Comparison of ENCODE assay signal across 18 cellular contexts in genomic region chr1:200887772-200888348, GRCh38. TPM values are rescaled to one million over a fixed set of nuclear protein-coding genes. Genes with fewer than 3 reads are reported as not detected.
DNase-seq lines count a peak whose midpoint lies in the region; ATAC-seq and TF ChIP-seq lines count a peak whose summit lies in the region.
"Had no signal": no experiment of that assay in that cellular context is flagged by ENCODE, and none has a peak within 500 bp of the region (broad histone marks: within the 10 kb centered on the region; RNA-seq: fewer than 3 reads in every experiment).

No MANE protein-coding gene starts in this region.

- peaks cover 38 to 45% of the 10 kb centered on the region in 2 experiments for H3K4me1 ChIP-seq in neutrophil (ENCODE audit: control insufficient read depth in 1 of 2, insufficient read depth in 1 of 2, low read depth in 1 of 2, low read length in 1 of 2)

- peak overlapping the region; percentile 65 for H3K27ac Mint-ChIP-seq in activated naive CD8-positive, alpha-beta T cell treated with anti-CD3 and anti-CD28 coated beads, Interleukin-2, amount 10 ng/mL, durations not matched to agents 7 days and 5 days
- H3K27ac Mint-ChIP-seq: activated T-helper 2 cell treated with anti-CD3 and anti-CD28 coated beads, Interferon-gamma antibody, Interleukin-2, Interleukin-4, amounts not matched to agents 10 μg/mL and 5 μg/mL and 100 μg/mL, durations not matched to agents 14 hours and 24 hours and 36 hours had no signal

- peak overlapping the region; percentile 59 for H3K4me3 Mint-ChIP-seq in activated naive CD8-positive, alpha-beta T cell treated with anti-CD3 and anti-CD28 coated beads, Interleukin-2, amount 10 ng/mL, durations not matched to agents 7 days and 5 days

- peak overlapping the region; percentile 19; the same call in 1 of the 2 replicates for H3K4me3 ChIP-seq in Jurkat, Clone E6-1 (ENCODE audit: low read length)
- H3K4me3 ChIP-seq in neutrophil (ENCODE audit: low read depth in 1 of 2, low read length in 1 of 2) = peak overlapping the region in 1 of 2 experiments; percentile 28
- H3K4me3 ChIP-seq: right atrium auricular region had no signal

- DNase-seq in SKM-1 treated with dmso at 0.1 percent for 144 hours (lab: John Stamatoyannopoulos, UW; ENCODE audit: unreplicated experiment) = peak; percentile 80
- no peak for DNase-seq in SKM-1 (lab: John Stamatoyannopoulos, UW; ENCODE audit: unreplicated experiment)
- no peak for DNase-seq in Jurkat, Clone E6-1 (ENCODE audit: low read depth, low spot score)
- DNase-seq in activated naive CD8-positive, alpha-beta T cell treated with anti-CD3 and anti-CD28 coated beads, Interleukin-2, amount 10 ng/mL, durations not matched to agents 7 days and 5 days = no peak
- DNase-seq in stimulated activated CD4-positive, alpha-beta T cell treated with anti-CD3 and anti-CD28 coated beads, Interleukin-15, amount 100 ng/mL, for 24 hours = no peak
- DNase-seq in GM10248 (ENCODE audit: extremely low spot score) = no peak
- DNase-seq: 8988T, cortex of kidney, heart right ventricle, kidney glomerular epithelial cell, NCI-H1105 had no signal

- H3K36me3 ChIP-seq in neutrophil = no peaks in the 10 kb centered on the region
- H3K36me3 ChIP-seq: heart right ventricle, right atrium auricular region had no signal

- no peaks in the 10 kb centered on the region for H3K9me3 ChIP-seq in neutrophil
- H3K9me3 ChIP-seq: heart right ventricle, right atrium auricular region had no signal

- H3K9me3 Mint-ChIP-seq in activated naive CD8-positive, alpha-beta T cell treated with anti-CD3 and anti-CD28 coated beads, Interleukin-2, amount 10 ng/mL, durations not matched to agents 7 days and 5 days = no peaks in the 10 kb centered on the region
- H3K9me3 Mint-ChIP-seq: activated T-helper 2 cell treated with anti-CD3 and anti-CD28 coated beads, Interferon-gamma antibody, Interleukin-2, Interleukin-4, amounts not matched to agents 10 μg/mL and 5 μg/mL and 100 μg/mL, durations not matched to agents 14 hours and 24 hours and 36 hours had no signal

- peaks cover 61% of the 10 kb centered on the region for H3K4me1 Mint-ChIP-seq in activated naive CD8-positive, alpha-beta T cell treated with anti-CD3 and anti-CD28 coated beads, Interleukin-2, amount 10 ng/mL, durations not matched to agents 7 days and 5 days

- H3K27me3 ChIP-seq in neutrophil = no peaks in the 10 kb centered on the region

- POLR2A ChIA-PET in activated naive CD8-positive, alpha-beta T cell treated with anti-CD3 and anti-CD28 coated beads, Interleukin-2, amount 10 ng/mL, durations not matched to agents 7 days and 5 days (lab: Charles Lee) = interaction anchor here (1.2 to 2.0 kb wide), 4 partner anchors 12 to 218 kb away, joined by 5 to 9 read pairs (median 9); partner anchors contain the start of gene DDX59
- POLR2A ChIA-PET in GM10248 (lab: Yijun Ruan, JAX) = interaction anchor here (0.9 to 1.0 kb wide), 2 partner anchors 11 to 22 kb away, joined by 3 to 4 read pairs; no protein-coding TSS in a partner anchor

- TF ChIP-seq CTCF in neutrophil (IDR thresholded peaks at IDR 0.05) (no peak), GM10248 (IDR thresholded peaks at IDR 0.05; ENCODE audit: control extremely low read depth, extremely low read depth, low read depth, missing control alignments) (no peak)

- H3K27ac ChIP-seq in neutrophil = peak overlapping the region; percentile 65
- H3K27ac ChIP-seq: heart right ventricle, right atrium auricular region had no signal

- H3K27me3 Mint-ChIP-seq in activated naive CD8-positive, alpha-beta T cell treated with anti-CD3 and anti-CD28 coated beads, Interleukin-2, amount 10 ng/mL, durations not matched to agents 7 days and 5 days = peaks cover 25% of the 10 kb centered on the region

- CTCF ChIA-PET in GM10248 (lab: Yijun Ruan, JAX) = interaction anchor here (0.9 to 5.5 kb wide), 15 partner anchors 10 to 265 kb away, joined by 3 to 63 read pairs (median 4); no protein-coding TSS in a partner anchor

- peaks cover 4% of the 10 kb centered on the region for H3K36me3 Mint-ChIP-seq in activated naive CD8-positive, alpha-beta T cell treated with anti-CD3 and anti-CD28 coated beads, Interleukin-2, amount 10 ng/mL, durations not matched to agents 7 days and 5 days

- ATAC-seq in activated naive CD8-positive, alpha-beta T cell treated with anti-CD3 and anti-CD28 coated beads, Interleukin-2, amount 10 ng/mL, durations not matched to agents 7 days and 5 days (ENCODE audit: low read depth) = peak; percentile 43
- ATAC-seq in HG03521 (IDR thresholded peaks at IDR 0.05; ENCODE audit: unreplicated experiment) = no peak
- ATAC-seq: SK-N-SH treated with all-trans-retinoic acid at 6 μM for 48 hours had no signal

RNA-seq across cellular contexts. Expression of gene INAVA, which starts 6.8 kb away (rescaled TPM):
- polyA plus RNA-seq in Jurkat, Clone E6-1 (2012; ENCODE audit: insufficient read depth, insufficient read length) = not detected
- total RNA-seq in activated naive CD8-positive, alpha-beta T cell treated with anti-CD3 and anti-CD28 coated beads, Interleukin-2, amount 10 ng/mL, durations not matched to agents 7 days and 5 days = under 1 TPM; 0.14 to 0.25 TPM
- total RNA-seq: activated T-helper 2 cell treated with anti-CD3 and anti-CD28 coated beads, Interferon-gamma antibody, Interleukin-2, Interleukin-4, amounts not matched to agents 10 μg/mL and 5 μg/mL and 100 μg/mL, durations not matched to agents 14 hours and 24 hours and 36 hours; HT1080; OCI-LY7; right atrium auricular region had no signal

RNA-seq across cellular contexts. Expression of gene GPR25, which starts 15.1 kb away (rescaled TPM):
- polyA plus RNA-seq in Jurkat, Clone E6-1 (2012; ENCODE audit: insufficient read depth, insufficient read length) = not detected
- under 1 TPM; 0.75 to 0.91 TPM for total RNA-seq in activated naive CD8-positive, alpha-beta T cell treated with anti-CD3 and anti-CD28 coated beads, Interleukin-2, amount 10 ng/mL, durations not matched to agents 7 days and 5 days
- total RNA-seq: activated T-helper 2 cell treated with anti-CD3 and anti-CD28 coated beads, Interferon-gamma antibody, Interleukin-2, Interleukin-4, amounts not matched to agents 10 μg/mL and 5 μg/mL and 100 μg/mL, durations not matched to agents 14 hours and 24 hours and 36 hours; heart right ventricle; HT1080; OCI-LY7; right atrium auricular region had no signal
- polyA plus RNA-seq: heart right ventricle had no signal
